29 cellular contexts compared by ENCODE assay signal in the genomic region with DNA sequence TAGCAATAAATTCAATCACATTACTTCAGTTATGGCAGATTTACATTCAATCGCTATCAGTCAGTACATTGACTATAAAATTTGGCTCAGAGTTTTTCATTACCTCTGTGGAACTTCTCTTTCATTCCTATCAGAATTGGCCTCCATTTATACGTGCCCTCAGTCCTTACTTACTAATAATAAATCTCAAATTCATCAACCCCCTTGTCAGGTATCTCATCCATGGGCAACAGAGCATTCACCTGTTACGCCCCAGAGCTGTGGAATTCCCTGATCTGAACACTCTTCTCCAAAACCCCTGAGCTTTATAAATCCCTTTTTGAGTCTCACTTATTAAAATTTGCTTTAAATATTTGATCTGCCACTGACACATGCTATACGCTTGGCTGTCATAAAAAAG.
"Had no signal": no experiment of that assay in that cellular context is flagged by ENCODE, and none has a peak within 500 bp of the region (broad histone marks: within the 10 kb centered on the region; RNA-seq: fewer than 3 reads in every experiment).

No MANE protein-coding gene starts in this region.

- H3K36me3 ChIP-seq: brain microvascular endothelial cell, gastroesophageal sphincter had no signal

- FAIRE-seq: astrocyte, bronchial epithelial cell had no signal

- H3K9me3 Mint-ChIP-seq: activated CD4-positive, alpha-beta T cell treated with anti-CD3 and anti-CD28 coated beads, Interleukin-2, amount 10 ng/mL, durations not matched to agents 7 days and 5 days; activated T-helper 17 cell treated with anti-CD3 and anti-CD28 coated beads, Interleukin-2, amount 50 U/mL, for 72 hours; dendritic cell treated with granulocyte-macrophage colony-stimulating factor and Interleukin-4, amounts not matched to agents 40 ng/mL and 50 ng/mL, for 4 days; endodermal cell had no signal

- H3K27ac ChIP-seq: brain microvascular endothelial cell, coronary artery, dorsolateral prefrontal cortex, gastroesophageal sphincter had no signal

- H3K36me3 Mint-ChIP-seq: activated naive CD8-positive, alpha-beta T cell had no signal

- H3K4me3 Mint-ChIP-seq: activated CD4-positive, alpha-beta memory T cell treated with anti-CD3 and anti-CD28 coated beads, Interleukin-2, amount 10 ng/mL, durations not matched to agents 7 days and 5 days; activated CD4-positive, alpha-beta T cell treated with anti-CD3 and anti-CD28 coated beads, Interleukin-2, amount 10 ng/mL, durations not matched to agents 7 days and 5 days; activated naive CD8-positive, alpha-beta T cell; activated T-cell treated with anti-CD3 and anti-CD28 coated beads, Interleukin-2, amount 50 U/mL, for 4 hours; activated T-helper 17 cell treated with anti-CD3 and anti-CD28 coated beads, Interleukin-2, amount 50 U/mL, for 72 hours; central memory CD8-positive, alpha-beta T cell; dendritic cell treated with granulocyte-macrophage colony-stimulating factor and Interleukin-4, amounts not matched to agents 40 ng/mL and 50 ng/mL, for 4 days; endodermal cell had no signal

- H3K4me3 ChIP-seq: coronary artery, dorsolateral prefrontal cortex, gastroesophageal sphincter had no signal

- H3K27me3 Mint-ChIP-seq: activated CD4-positive, alpha-beta memory T cell treated with anti-CD3 and anti-CD28 coated beads, Interleukin-2, amount 10 ng/mL, durations not matched to agents 7 days and 5 days; activated CD4-positive, alpha-beta T cell treated with anti-CD3 and anti-CD28 coated beads, Interleukin-2, amount 10 ng/mL, durations not matched to agents 7 days and 5 days; activated naive CD8-positive, alpha-beta T cell; activated T-helper 17 cell treated with anti-CD3 and anti-CD28 coated beads, Interleukin-2, amount 50 U/mL, for 72 hours; central memory CD8-positive, alpha-beta T cell; dendritic cell treated with granulocyte-macrophage colony-stimulating factor and Interleukin-4, amounts not matched to agents 40 ng/mL and 50 ng/mL, for 4 days had no signal

- DNase-seq: activated CD4-positive, alpha-beta memory T cell treated with anti-CD3 and anti-CD28 coated beads, Interleukin-2, amount 10 ng/mL, durations not matched to agents 7 days and 5 days; activated CD4-positive, alpha-beta T cell treated with anti-CD3 and anti-CD28 coated beads for 4 hours; activated CD4-positive, alpha-beta T cell treated with anti-CD3 and anti-CD28 coated beads, Interleukin-2, amount 10 ng/mL, durations not matched to agents 7 days and 5 days; activated CD4-positive, alpha-beta T cell treated with anti-CD3 and anti-CD28 coated beads, Interleukin-2, amount 50 U/mL, for 4 hours; activated CD4-positive, CD25-positive, alpha-beta regulatory T cell; activated CD4-positive, CD25-positive, alpha-beta regulatory T cell treated with anti-CD3 and anti-CD28 coated beads, Interleukin-2, amount 50 U/mL, for 72 hours; activated CD8-positive, alpha-beta memory T cell treated with anti-CD3 and anti-CD28 coated beads, Interleukin-2, amount 50 U/mL, for 48 hours; activated effector memory CD4-positive, alpha-beta T cell treated with Interleukin-2 at 50 U/mL for 16 hours; activated gamma-delta T cell treated with Interleukin-2 at 50 U/mL for 16 hours; activated naive CD4-positive, alpha-beta T cell treated with anti-CD3 and anti-CD28 coated beads, Interleukin-2, amount 50 U/mL, for 16 hours; activated naive CD4-positive, alpha-beta T cell treated with Interleukin-2 at 50 U/mL for 16 hours; activated T-cell treated with anti-CD3 and anti-CD28 coated beads for 4 hours; activated T-cell treated with anti-CD3 and anti-CD28 coated beads, Interleukin-2, amount 50 U/mL, for 4 hours; amniotic stem cell; anterior cingulate cortex; brain microvascular endothelial cell; dorsolateral prefrontal cortex; effector memory CD4-positive, alpha-beta T cell; endodermal cell; foreskin fibroblast; T-helper 2 cell had no signal

- H3K4me1 Mint-ChIP-seq: activated CD4-positive, alpha-beta memory T cell treated with anti-CD3 and anti-CD28 coated beads, Interleukin-2, amount 10 ng/mL, durations not matched to agents 7 days and 5 days; activated CD4-positive, alpha-beta T cell treated with anti-CD3 and anti-CD28 coated beads, Interleukin-2, amount 10 ng/mL, durations not matched to agents 7 days and 5 days; activated T-helper 17 cell treated with anti-CD3 and anti-CD28 coated beads, Interleukin-2, amount 50 U/mL, for 72 hours; central memory CD8-positive, alpha-beta T cell; endodermal cell had no signal

- H3K27me3 ChIP-seq: brain microvascular endothelial cell, dorsolateral prefrontal cortex, gastroesophageal sphincter had no signal

- H3K4me1 ChIP-seq: gastroesophageal sphincter had no signal

- H3K27ac Mint-ChIP-seq: activated CD4-positive, alpha-beta memory T cell treated with anti-CD3 and anti-CD28 coated beads, Interleukin-2, amount 10 ng/mL, durations not matched to agents 7 days and 5 days; activated CD4-positive, alpha-beta T cell treated with anti-CD3 and anti-CD28 coated beads, Interleukin-2, amount 10 ng/mL, durations not matched to agents 7 days and 5 days; activated naive CD8-positive, alpha-beta T cell; activated T-helper 17 cell treated with anti-CD3 and anti-CD28 coated beads, Interleukin-2, amount 50 U/mL, for 72 hours; dendritic cell treated with granulocyte-macrophage colony-stimulating factor and Interleukin-4, amounts not matched to agents 40 ng/mL and 50 ng/mL, for 4 days; endodermal cell had no signal

- H3K9me3 ChIP-seq: gastroesophageal sphincter had no signal
